ENCODE assay signal across 18 cellular contexts in the genomic region with DNA sequence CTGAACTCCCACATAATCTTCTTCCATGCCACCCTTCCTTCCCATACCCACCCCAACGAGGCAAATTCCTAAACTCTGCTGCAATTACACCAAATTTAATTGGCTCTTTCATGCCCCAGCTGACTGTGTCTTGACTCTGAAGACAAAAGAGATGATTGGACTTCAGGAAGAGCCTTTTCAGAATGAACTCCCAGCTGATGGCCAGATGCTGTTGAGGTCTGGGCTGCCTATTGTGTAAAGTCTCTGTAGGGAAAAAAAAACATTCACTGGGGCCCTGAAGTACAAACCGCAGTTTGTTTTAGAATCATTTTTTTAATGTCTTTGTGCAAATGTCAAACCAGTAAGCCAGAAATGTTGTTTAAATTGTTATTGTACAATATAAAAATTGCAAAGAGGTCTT.
DNase-seq lines count a peak whose midpoint lies in the region; ATAC-seq and TF ChIP-seq lines count a peak whose summit lies in the region.
"Had no signal": no experiment of that assay in that cellular context is flagged by ENCODE, and none has a peak within 500 bp of the region (broad histone marks: within the 10 kb centered on the region; RNA-seq: fewer than 3 reads in every experiment).

No MANE protein-coding gene starts in this region.

- H3K18ac ChIP-seq in IMR-90 (ENCODE audit: low read depth, low read length) (no peak overlapping the region), mesenchymal stem cell (ENCODE audit: low read depth in 1 of 2, low read length in 2 of 2) (no peak overlapping the region)

- H3K79me1 ChIP-seq in IMR-90 (ENCODE audit: low read depth in 1 of 2, low read length in 2 of 2) (no peaks in the 10 kb centered on the region), mesenchymal stem cell (replicated peaks; ENCODE audit: low read length, poor library complexity, severe bottlenecking) (no peaks in the 10 kb centered on the region)

- no peaks in the 10 kb centered on the region for H3K9me3 ChIP-seq in IMR-90 (ENCODE audit: control insufficient read depth, insufficient read depth, low read length)
- H3K9me3 ChIP-seq in mesenchymal stem cell (ENCODE audit: control insufficient read depth, low read length), result no peaks in the 10 kb centered on the region
- H3K9me3 ChIP-seq in transverse colon, result no peaks in the 10 kb centered on the region

- CTCF ChIA-PET in IMR-90 (lab: Yijun Ruan, JAX), result interaction anchor here (0.6 to 0.7 kb wide), 2 partner anchors 154 to 1723 kb away, joined by 3 read pairs; no protein-coding TSS in a partner anchor
- CTCF ChIA-PET in activated naive CD4-positive, alpha-beta T cell treated with anti-CD3 and anti-CD28 coated beads for 36 hours (lab: Charles Lee), result no interaction called here

- H3K4ac ChIP-seq in IMR-90 (ENCODE audit: low read depth, low read length), result no peak overlapping the region
- H3K4ac ChIP-seq in mesenchymal stem cell (ENCODE audit: low read depth in 1 of 2, low read length in 2 of 2), result no peak overlapping the region

- no peak overlapping the region for H4K5ac ChIP-seq in IMR-90 (ENCODE audit: low read depth, low read length)

- no peak overlapping the region for H3K23ac ChIP-seq in IMR-90 (ENCODE audit: low read depth, low read length)
- H3K23ac ChIP-seq in mesenchymal stem cell (ENCODE audit: low read length in 2 of 2), result no peak overlapping the region

- H3K27ac Mint-ChIP-seq in activated naive CD4-positive, alpha-beta T cell treated with anti-CD3 and anti-CD28 coated beads for 36 hours, result no peak overlapping the region
- H3K27ac Mint-ChIP-seq: activated CD4-positive, alpha-beta T cell treated with anti-CD3 and anti-CD28 coated beads for 36 hours; natural killer cell; stimulated activated naive CD8-positive, alpha-beta T cell treated with anti-CD3 and anti-CD28 coated beads, Interleukin-15, amount 100 ng/mL, for 72 hours had no signal

- peak overlapping the region; percentile 15 for H2AFZ ChIP-seq in ACC112 (ENCODE audit: low read length, unreplicated experiment)
- H2AFZ ChIP-seq in IMR-90 (replicated peaks; ENCODE audit: low read length, poor library complexity), result no peak overlapping the region
- H2AFZ ChIP-seq in mesenchymal stem cell (ENCODE audit: low read depth, low read length), result no peak overlapping the region

- H3K9ac ChIP-seq in IMR-90 (ENCODE audit: low read depth, low read length), result no peak overlapping the region
- H3K9ac ChIP-seq in mesenchymal stem cell (ENCODE audit: low read length), result no peak overlapping the region

- TF ChIP-seq RAD21 in IMR-90 (IDR thresholded peaks at IDR 0.05; ENCODE audit: low read length), result no peak

- in situ Hi-C loops in IMR-90 (cut with MboI; ENCODE audit: low sequenced_read_pairs) (no loop called here), transverse colon (cut with MboI; ENCODE audit: low pct_ligation_motif_present in 1 of 4, low pct_unique_long_range_greater_than_20kb in 1 of 4, low sequenced_read_pairs in 3 of 4) (no loop called here)

- no CpG with 5 or more reads among the region's 2 CpGs for WGBS in IMR-90 (ENCODE audit: extremely low coverage in 2 of 2, insufficient read length in 1 of 2), 2 experiments
- 66% methylated on average over 2 of the region's 2 CpGs for WGBS in mesenchymal stem cell
- 34 to 46% methylated on average over 2 of the region's 2 CpGs for WGBS in transverse colon (ENCODE audit: low coverage in 1 of 2), 2 donors

- H2BK12ac ChIP-seq in mesenchymal stem cell (ENCODE audit: low read length in 2 of 2), result no peak overlapping the region

- intact Hi-C loops in IMR-90 (cut with micrococcal nuclease), result no loop called here
- intact Hi-C loops in transverse colon (cut with DNase I; ENCODE audit: low total_unique reads), result no loop called here
- intact Hi-C loops in activated naive CD4-positive, alpha-beta T cell treated with anti-CD3 and anti-CD28 coated beads for 36 hours (cut with micrococcal nuclease), result no loop called here

- DNase-seq in IMR-90, result peak; percentile 2
- DNase-seq in dedifferentiated amniotic fluid mesenchymal stem cell (ENCODE audit: extremely low spot score), result peak; percentile 52
- DNase-seq in mesenchymal stem cell, result no peak
- DNase-seq in transverse colon, result no peak
- DNase-seq in activated naive CD4-positive, alpha-beta T cell treated with anti-CD3 and anti-CD28 coated beads for 36 hours, result no peak
- DNase-seq: activated CD4-positive, alpha-beta T cell treated with anti-CD3 and anti-CD28 coated beads for 36 hours; activated naive CD4-positive, alpha-beta T cell treated with Interleukin-2 at 50 U/mL for 16 hours; COR-L47; H7; Kasumi-1; natural killer cell; NCI-H345; SIG-M5; stimulated activated naive CD8-positive, alpha-beta T cell treated with anti-CD3 and anti-CD28 coated beads, Interleukin-15, amount 100 ng/mL, for 72 hours; T1000 had no signal

- H3K4me2 ChIP-seq in IMR-90 (ENCODE audit: low read depth, low read length) (no peak overlapping the region), mesenchymal stem cell (ENCODE audit: low read length, poor library complexity, severe bottlenecking) (no peak overlapping the region)

- no peak overlapping the region for H2BK120ac ChIP-seq in IMR-90 (ENCODE audit: low read depth, low read length)
- no peak overlapping the region for H2BK120ac ChIP-seq in mesenchymal stem cell (ENCODE audit: low read depth, low read length)

- H2BK5ac ChIP-seq in IMR-90 (ENCODE audit: low read depth, low read length, poor library complexity, severe bottlenecking) (no peak overlapping the region), mesenchymal stem cell (ENCODE audit: low read depth, low read length, poor library complexity, severe bottlenecking) (no peak overlapping the region)

- TF ChIP-seq CTCF in IMR-90 (conservative IDR thresholded peaks at IDR 0.05; ENCODE audit: low read depth, low read length), result no peak
- no peak for TF ChIP-seq CTCF in transverse colon (IDR thresholded peaks at IDR 0.05)

- no peak for ATAC-seq in IMR-90 (ENCODE audit: low read depth)
- no peak for ATAC-seq in HG02852 (IDR thresholded peaks at IDR 0.05; ENCODE audit: unreplicated experiment)
- no peak for ATAC-seq in GM19463 (IDR thresholded peaks at IDR 0.05; ENCODE audit: unreplicated experiment)
- ATAC-seq: activated CD4-positive, alpha-beta T cell treated with anti-CD3 and anti-CD28 coated beads for 36 hours; natural killer cell; stimulated activated naive CD8-positive, alpha-beta T cell treated with anti-CD3 and anti-CD28 coated beads, Interleukin-15, amount 100 ng/mL, for 72 hours had no signal

- H3K4me1 ChIP-seq in ACC112 (ENCODE audit: control insufficient read depth, insufficient read depth, low read length, unreplicated experiment) (peaks cover 21% of the 10 kb centered on the region), IMR-90 (ENCODE audit: control insufficient read depth, insufficient read depth, low read length) (no peaks in the 10 kb centered on the region), mesenchymal stem cell (ENCODE audit: control insufficient read depth, insufficient read depth, low read depth, low read length) (no peaks in the 10 kb centered on the region), transverse colon (no peaks in the 10 kb centered on the region)

- H3K4me1 Mint-ChIP-seq in activated naive CD4-positive, alpha-beta T cell treated with anti-CD3 and anti-CD28 coated beads for 36 hours (ENCODE audit: low read depth), result no peaks in the 10 kb centered on the region
- H3K4me1 Mint-ChIP-seq: activated CD4-positive, alpha-beta T cell treated with anti-CD3 and anti-CD28 coated beads for 36 hours; natural killer cell; stimulated activated naive CD8-positive, alpha-beta T cell treated with anti-CD3 and anti-CD28 coated beads, Interleukin-15, amount 100 ng/mL, for 72 hours had no signal

- BruUV-seq in IMR-90 (replicated peaks; lab: Mats Ljungman, UMichigan), result no TSS peak

- H3K14ac ChIP-seq in IMR-90 (replicated peaks; ENCODE audit: low read depth, low read length) (no peak overlapping the region), mesenchymal stem cell (ENCODE audit: low read length in 2 of 2) (no peak overlapping the region)

- H2BK20ac ChIP-seq in IMR-90 (ENCODE audit: low read depth, low read length), result no peak overlapping the region

- H2BK15ac ChIP-seq in IMR-90 (ENCODE audit: low read depth, low read length) (no peak overlapping the region), mesenchymal stem cell (ENCODE audit: low read depth, poor library complexity, severe bottlenecking) (no peak overlapping the region)

- H4K20me1 ChIP-seq in IMR-90 (ENCODE audit: insufficient read depth, low read length), result no peaks in the 10 kb centered on the region

- H2AK5ac ChIP-seq in IMR-90 (ENCODE audit: low read depth, low read length), result no peak overlapping the region
- H2AK5ac ChIP-seq in mesenchymal stem cell (ENCODE audit: low read length, severe bottlenecking), result no peak overlapping the region

- POLR2A ChIA-PET in IMR-90 (lab: Charles Lee; ENCODE audit: unreplicated experiment), result no interaction called here

- no peak overlapping the region for H4K8ac ChIP-seq in IMR-90 (ENCODE audit: low read depth in 2 of 2, low read length in 2 of 2)
- no peak overlapping the region for H4K8ac ChIP-seq in mesenchymal stem cell (ENCODE audit: low read length)

- H4K91ac ChIP-seq in IMR-90 (ENCODE audit: insufficient read depth, low read depth, low read length) (no peak overlapping the region), mesenchymal stem cell (ENCODE audit: low read length) (no peak overlapping the region)

- dilution Hi-C loops in IMR-90 (cut with HindIII; ENCODE audit: low sequenced_read_pairs, unreplicated experiment), result no loop called here

- H3K4me3 Mint-ChIP-seq in activated naive CD4-positive, alpha-beta T cell treated with anti-CD3 and anti-CD28 coated beads for 36 hours, result no peak overlapping the region
- H3K4me3 Mint-ChIP-seq: activated CD4-positive, alpha-beta T cell treated with anti-CD3 and anti-CD28 coated beads for 36 hours; natural killer cell; stimulated activated naive CD8-positive, alpha-beta T cell treated with anti-CD3 and anti-CD28 coated beads, Interleukin-15, amount 100 ng/mL, for 72 hours had no signal

- H3K36me3 ChIP-seq in ACC112 (ENCODE audit: insufficient read depth, low read length) (no peaks in the 10 kb centered on the region), IMR-90 (ENCODE audit: control insufficient read depth, insufficient read depth, low read length) (no peaks in the 10 kb centered on the region), mesenchymal stem cell (ENCODE audit: control insufficient read depth in 1 of 2, insufficient read depth in 2 of 2, low read depth in 1 of 2, low read length in 2 of 2) (no peaks in the 10 kb centered on the region), transverse colon (no peaks in the 10 kb centered on the region)

- H3K56ac ChIP-seq in IMR-90 (ENCODE audit: extremely low read depth, insufficient read depth, low read length), result no peak overlapping the region

- H2AK9ac ChIP-seq in IMR-90 (replicated peaks; ENCODE audit: low read depth, low read length, poor library complexity), result no peak overlapping the region

- TF ChIP-seq POLR2A in IMR-90 (IDR thresholded peaks at IDR 0.05; ENCODE audit: low read depth, low read length) (no peak), transverse colon (IDR thresholded peaks at IDR 0.05) (no peak)

- no peaks in the 10 kb centered on the region for H3K79me2 ChIP-seq in ACC112 (ENCODE audit: control insufficient read depth, insufficient read depth, low read length, unreplicated experiment)

- peak overlapping the region; percentile 26 for H3K27ac ChIP-seq in ACC112 (ENCODE audit: low read depth, low read length)
- no peak overlapping the region for H3K27ac ChIP-seq in IMR-90 (ENCODE audit: insufficient read depth, low read length)
- H3K27ac ChIP-seq in mesenchymal stem cell (ENCODE audit: low read length, poor library complexity, severe bottlenecking), result peak overlapping the region; percentile 74
- H3K27ac ChIP-seq in transverse colon, result no peak overlapping the region

- 0 out of 2 replicates have a peak overlapping the region, but pooled peaks have one; percentile 4 for H3K4me3 ChIP-seq in ACC112 (ENCODE audit: low read depth, low read length)
- H3K4me3 ChIP-seq in IMR-90 (ENCODE audit: insufficient read depth, low read depth, low read length), result no peak overlapping the region
- no peak overlapping the region for H3K4me3 ChIP-seq in mesenchymal stem cell (ENCODE audit: insufficient read depth in 1 of 2, low read depth in 1 of 2, low read length in 2 of 2)
- H3K4me3 ChIP-seq in transverse colon, result no peak overlapping the region

- no peak for TF ChIP-seq EP300 in transverse colon (IDR thresholded peaks at IDR 0.05; ENCODE audit: low read depth)

- no peaks in the 10 kb centered on the region for H3K9me1 ChIP-seq in IMR-90 (ENCODE audit: insufficient read depth, low read length)

- peaks cover 6% of the 10 kb centered on the region for H3K9me3 Mint-ChIP-seq in activated naive CD4-positive, alpha-beta T cell treated with anti-CD3 and anti-CD28 coated beads for 36 hours

- no peaks in the 10 kb centered on the region for H3K27me3 Mint-ChIP-seq in activated naive CD4-positive, alpha-beta T cell treated with anti-CD3 and anti-CD28 coated beads for 36 hours (ENCODE audit: low read depth)
- H3K27me3 Mint-ChIP-seq: activated CD4-positive, alpha-beta T cell treated with anti-CD3 and anti-CD28 coated beads for 36 hours; stimulated activated naive CD8-positive, alpha-beta T cell treated with anti-CD3 and anti-CD28 coated beads, Interleukin-15, amount 100 ng/mL, for 72 hours had no signal

- no peaks in the 10 kb centered on the region for H3K27me3 ChIP-seq in ACC112 (ENCODE audit: insufficient read depth, low read length)
- H3K27me3 ChIP-seq in IMR-90 (ENCODE audit: control insufficient read depth, insufficient read depth, low read length), result no peaks in the 10 kb centered on the region
- H3K27me3 ChIP-seq in mesenchymal stem cell (ENCODE audit: control insufficient read depth in 1 of 2, insufficient read depth in 1 of 2, low read length in 2 of 2), result peaks cover 0 to 18% of the 10 kb centered on the region in 2 experiments
- no peaks in the 10 kb centered on the region for H3K27me3 ChIP-seq in transverse colon

- no peaks in the 10 kb centered on the region for H3K36me3 Mint-ChIP-seq in activated naive CD4-positive, alpha-beta T cell treated with anti-CD3 and anti-CD28 coated beads for 36 hours (ENCODE audit: low read depth)
- H3K36me3 Mint-ChIP-seq: natural killer cell had no signal

Comparison
In these comparisons a context has a peak if more than half of its experiments do, and no peak if none do; other contexts are left out.
1. H3K27ac ChIP-seq: peak in ACC112 (single experiment) and mesenchymal stem cell (single experiment); none in IMR-90 (single experiment) and transverse colon (0 of 4).
2. DNase-seq: peak in IMR-90 (single experiment) and dedifferentiated amniotic fluid mesenchymal stem cell (single experiment); none in mesenchymal stem cell (single experiment), transverse colon (single experiment) and activated naive CD4-positive, alpha-beta T cell treated with anti-CD3 and anti-CD28 coated beads for 36 hours (single experiment).